In genomic region chr2:6148887-6149286, GRCh38 we compare ENCODE assay signal across 17 cellular contexts.
"Had no signal": no experiment of that assay in that cellular context is flagged by ENCODE, and none has a peak within 500 bp of the region (broad histone marks: within the 10 kb centered on the region; RNA-seq: fewer than 3 reads in every experiment).

No MANE protein-coding gene starts in this region.

- H3K36me3 ChIP-seq: cardiac muscle cell, left lung, thyroid gland, upper lobe of right lung had no signal

- H3K4me1 ChIP-seq: left lung, thyroid gland, upper lobe of right lung had no signal

- H3K4me3 ChIP-seq: cardiac muscle cell, left lung, lung, thyroid gland, upper lobe of right lung had no signal

- H3K27ac ChIP-seq: cardiac muscle cell, left lung, thyroid gland, upper lobe of right lung had no signal

- DNase-seq: activated CD4-positive, alpha-beta memory T cell treated with anti-CD3 and anti-CD28 coated beads for 36 hours; activated CD4-positive, alpha-beta T cell treated with anti-CD3 and anti-CD28 coated beads for 48 hours; activated effector memory CD4-positive, alpha-beta T cell treated with anti-CD3 and anti-CD28 coated beads, Interleukin-2, amount 50 U/mL, for 16 hours; activated naive CD4-positive, alpha-beta T cell treated with anti-CD3 and anti-CD28 coated beads, Interleukin-2, amount 10 ng/mL, durations not matched to agents 7 days and 5 days; effector CD4-positive, alpha-beta T cell; foreskin melanocyte; kidney glomerular epithelial cell; left lung; natural killer cell; stimulated activated CD4-positive, alpha-beta T cell treated with anti-CD3 and anti-CD28 coated beads, Interleukin-12 subunit alpha, Interleukin-12 subunit beta, amount 100 ng/mL, for 4 hours; substantia nigra; SW 1271; T-helper 17 cell; thyroid gland; upper lobe of right lung had no signal

- H3K9me3 ChIP-seq: thyroid gland, upper lobe of right lung had no signal

- ATAC-seq: left lung, natural killer cell, T-helper 17 cell, upper lobe of right lung had no signal

- H3K27me3 ChIP-seq: cardiac muscle cell, left lung, thyroid gland, upper lobe of right lung had no signal
